ENCODE assay signal across 8 cellular contexts in genomic region chr5:181052928-181053759, GRCh38. TPM values are rescaled to one million over a fixed set of nuclear protein-coding genes. Genes with fewer than 3 reads are reported as not detected.
DNase-seq lines count a peak whose midpoint lies in the region; ATAC-seq, FAIRE-seq and TF ChIP-seq lines count a peak whose summit lies in the region.

No MANE protein-coding gene starts in this region.

- peak overlapping the region; percentile 59 for H3K4me3 Mint-ChIP-seq in endodermal cell
- H3K4me3 Mint-ChIP-seq in naive thymus-derived CD4-positive, alpha-beta T cell, result peak overlapping the region; percentile 32 to 85 (median 76)

- H3K36me3 ChIP-seq in endodermal cell (ENCODE audit: control insufficient read depth, insufficient read depth, low read length), result no peaks in the 10 kb centered on the region
- no peaks in the 10 kb centered on the region for H3K36me3 ChIP-seq in naive thymus-derived CD4-positive, alpha-beta T cell (ENCODE audit: control insufficient read depth in 2 of 3, insufficient read depth in 3 of 3, low read length in 3 of 3)

- H3K9ac ChIP-seq in endodermal cell (ENCODE audit: extremely low read depth, low read length, poor library complexity, severe bottlenecking), result no peak overlapping the region

- peaks cover 11% of the 10 kb centered on the region for H3K9me3 ChIP-seq in endodermal cell (ENCODE audit: control insufficient read depth, low read length)
- no peaks in the 10 kb centered on the region for H3K9me3 ChIP-seq in naive thymus-derived CD4-positive, alpha-beta T cell (ENCODE audit: control insufficient read depth in 2 of 3, low read length in 3 of 3)

- no peak overlapping the region for H3K27ac Mint-ChIP-seq in endodermal cell
- peak overlapping the region in 1 of 9 donors; percentile 69 for H3K27ac Mint-ChIP-seq in naive thymus-derived CD4-positive, alpha-beta T cell

- H3K27me3 Mint-ChIP-seq in endodermal cell (ENCODE audit: insufficient read depth), result peaks cover 89% of the 10 kb centered on the region
- H3K27me3 Mint-ChIP-seq in naive thymus-derived CD4-positive, alpha-beta T cell, result peaks cover 73 to 82% (median 79%) of the 10 kb centered on the region in 5 donors

- 14 to 48% methylated on average over 40 to 111 of the region's 111 CpGs for WGBS in endodermal cell (ENCODE audit: insufficient coverage in 1 of 2, insufficient read length in 1 of 2), 2 experiments

- TF ChIP-seq CTCF in RWPE1 (conservative IDR thresholded peaks at IDR 0.05; ENCODE audit: low read depth) (no peak), endodermal cell (conservative IDR thresholded peaks at IDR 0.05) (no peak)

- DNase-seq in GM12891 (ENCODE audit: insufficient read length, low spot score) (peak; percentile 63), RWPE1 (ENCODE audit: low spot score) (peak; percentile 57), endodermal cell (peak; percentile 70), activated gamma-delta T cell treated with Interleukin-2 at 50 U/mL for 16 hours (no peak), MV-4-11 (lab: John Stamatoyannopoulos, UW) (no peak)
- DNase-seq in naive thymus-derived CD4-positive, alpha-beta T cell, result peak in 4 of 9 donors; percentile 10 to 16 (median 14)

- ATAC-seq in naive thymus-derived CD4-positive, alpha-beta T cell, result peak; percentile 23
- no peak for ATAC-seq in GM18511 (IDR thresholded peaks at IDR 0.05; ENCODE audit: unreplicated experiment)
- no peak for ATAC-seq in HG02610 (IDR thresholded peaks at IDR 0.05; ENCODE audit: unreplicated experiment)

- H3K9me3 Mint-ChIP-seq in endodermal cell, result no peaks in the 10 kb centered on the region
- H3K9me3 Mint-ChIP-seq in naive thymus-derived CD4-positive, alpha-beta T cell, result peaks cover 0 to 5% (median 0%) of the 10 kb centered on the region in 11 donors

- H3K4me3 ChIP-seq in endodermal cell (ENCODE audit: low read length), result no peak overlapping the region
- H3K4me3 ChIP-seq in naive thymus-derived CD4-positive, alpha-beta T cell (ENCODE audit: low read length), result peak overlapping the region; percentile 22

- no peak for TF ChIP-seq POLR2A in GM12891 (IDR thresholded peaks at IDR 0.05; ENCODE audit: low read depth, low read length)

- POLR2A ChIA-PET in RWPE1 (lab: Yijun Ruan, JAX; ENCODE audit: low non-redundant PET), result no interaction called here
- POLR2A ChIA-PET in naive thymus-derived CD4-positive, alpha-beta T cell (lab: Charles Lee), result no interaction called here

- peak; percentile 82 for FAIRE-seq in GM12891 (lab: Jason Lieb, UNC)

- no peak overlapping the region for H3K27ac ChIP-seq in RWPE1
- H3K27ac ChIP-seq in endodermal cell (ENCODE audit: low read depth, low read length), result no peak overlapping the region
- H3K27ac ChIP-seq in naive thymus-derived CD4-positive, alpha-beta T cell (ENCODE audit: low read depth, low read length), result no peak overlapping the region

- H3K27me3 ChIP-seq in endodermal cell (ENCODE audit: control insufficient read depth, insufficient read depth, low read length, poor library complexity, severe bottlenecking), result peaks cover 68% of the 10 kb centered on the region
- peaks cover 0 to 15% of the 10 kb centered on the region in 2 donors for H3K27me3 ChIP-seq in naive thymus-derived CD4-positive, alpha-beta T cell (ENCODE audit: control insufficient read depth in 2 of 2, insufficient read depth in 2 of 2, low read length in 2 of 2)

- H3K4me1 ChIP-seq in endodermal cell (ENCODE audit: control insufficient read depth, insufficient read depth, low read length), result no peaks in the 10 kb centered on the region
- H3K4me1 ChIP-seq in naive thymus-derived CD4-positive, alpha-beta T cell (ENCODE audit: control insufficient read depth in 2 of 2, insufficient read depth in 2 of 2, low read length in 2 of 2), result peaks cover 4 to 8% of the 10 kb centered on the region in 2 donors

- H3K4me1 Mint-ChIP-seq in endodermal cell, result peaks cover 8% of the 10 kb centered on the region
- H3K4me1 Mint-ChIP-seq in naive thymus-derived CD4-positive, alpha-beta T cell, result peaks cover 10 to 27% (median 21%) of the 10 kb centered on the region in 7 donors

- CTCF ChIA-PET in RWPE1 (lab: Yijun Ruan, JAX), result interaction anchor here (0.7 to 1.5 kb wide), 2 partner anchors 30 to 120 kb away, joined by 3 to 4 read pairs; no protein-coding TSS in a partner anchor
- CTCF ChIA-PET in naive thymus-derived CD4-positive, alpha-beta T cell (lab: Charles Lee), result no interaction called here

- intact Hi-C loops in naive thymus-derived CD4-positive, alpha-beta T cell (cut with micrococcal nuclease), result loop anchor here in 1 of 2 donors (2.0 to 10.0 kb wide), 2 partner anchors 62 to 188 kb away; partner anchors contain the start of gene ZFP62

- no peaks in the 10 kb centered on the region for H3K36me3 Mint-ChIP-seq in endodermal cell (ENCODE audit: low read depth)
- no peaks in the 10 kb centered on the region for H3K36me3 Mint-ChIP-seq in naive thymus-derived CD4-positive, alpha-beta T cell

TF ChIP-seq in GM12891, 5 proteins besides CTCF, POLR2A, EP300 and RAD21:
- TF ChIP-seq TAF1 (IDR thresholded peaks at IDR 0.05; ENCODE audit: low read depth, low read length) (no peak), SPI1 (IDR thresholded peaks at IDR 0.05; ENCODE audit: low read depth, low read length) (no peak), POU2F2 (IDR thresholded peaks at IDR 0.05; ENCODE audit: low read depth, low read length) (no peak), PAX5 (IDR thresholded peaks at IDR 0.05; ENCODE audit: insufficient read depth, low read length, severe bottlenecking) (no peak), POLR2AphosphoS5 (IDR thresholded peaks at IDR 0.05; ENCODE audit: low read depth, low read length) (no peak)
TF ChIP-seq in GM12891: peak in this region for 0.

RNA-seq across cellular contexts. Expression of gene BTNL9, which starts 13.1 kb away (rescaled TPM):
- polyA plus RNA-seq in GM12891 (2012; ENCODE audit: low read depth, missing spikeins), result 9.7 TPM
- not detected for total RNA-seq in endodermal cell
- 0.18 TPM for polyA plus RNA-seq in endodermal cell (2013, experiment 1 of 2)
- not detected for polyA plus RNA-seq in endodermal cell (2013, experiment 2 of 2)
- total RNA-seq in naive thymus-derived CD4-positive, alpha-beta T cell, result 1 to 10 TPM in 1 of 5 experiments, not detected in 4; 1.6 TPM
- polyA plus RNA-seq in naive thymus-derived CD4-positive, alpha-beta T cell, result not detected

Comparison
In these comparisons a context has a peak if more than half of its experiments do, and no peak if none do; other contexts are left out.
1. DNase-seq: peak in GM12891 (single experiment), RWPE1 (single experiment) and endodermal cell (single experiment); none in activated gamma-delta T cell treated with Interleukin-2 at 50 U/mL for 16 hours (single experiment) and MV-4-11 (single experiment).